In the genomic region with DNA sequence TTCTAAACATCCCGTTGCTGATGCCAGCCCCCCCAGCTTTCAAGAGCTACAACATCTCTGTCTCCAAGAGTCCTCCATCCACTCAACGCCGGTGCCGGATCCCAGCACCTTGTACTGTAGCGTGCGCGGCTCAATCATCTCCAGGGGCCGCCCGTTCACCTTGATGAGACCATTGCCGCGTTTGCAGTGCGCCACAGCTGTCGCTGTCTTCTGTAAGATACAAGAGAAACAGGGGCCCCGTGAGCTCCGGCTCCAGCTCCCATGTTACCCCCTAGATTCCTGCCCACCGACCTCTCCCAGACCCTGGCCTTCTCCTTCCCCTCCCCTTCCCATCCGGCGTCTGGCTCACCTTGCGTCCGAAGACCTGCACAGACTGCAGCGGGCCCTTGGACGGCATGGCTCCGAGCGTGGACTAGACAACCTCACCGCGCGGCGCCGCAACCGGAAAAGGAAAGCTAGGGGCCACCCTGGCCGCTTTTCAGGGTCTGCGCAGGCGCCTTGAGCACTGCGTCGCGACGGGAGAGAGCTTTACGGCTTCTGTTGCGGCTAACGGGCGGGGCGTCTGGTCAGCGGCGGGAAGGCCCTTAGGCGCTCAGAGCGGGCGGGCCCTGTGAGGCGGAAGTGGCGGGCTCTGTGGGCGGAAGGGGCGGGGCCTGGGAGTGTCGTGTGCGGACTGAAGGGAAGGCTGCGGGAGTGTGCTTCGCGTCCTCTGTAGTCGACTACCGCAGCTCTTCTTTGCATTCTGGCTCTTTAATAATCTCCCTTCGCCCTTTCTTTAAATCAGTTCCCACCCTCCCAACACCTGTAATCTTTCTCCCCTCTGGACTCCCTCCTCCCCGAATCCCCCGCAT, we compare ENCODE assay signal across 1 cellular context.
TF ChIP-seq lines count a peak whose summit lies in the region.

A gene (minus strand): TSS at position 451 of the 851 bp plus-strand sequence. CDS start 54 bp downstream, at position 397.

TF ChIP-seq in K562, 482 proteins besides CTCF, POLR2A, EP300 and RAD21 (continued from another document and continues in another):
- TF ChIP-seq MYC (IDR thresholded peaks at IDR 0.05; ENCODE audit: low read depth, low read length) (peak; percentile 99), MYC (CRISPR knock-in tag; IDR thresholded peaks at IDR 0.05; ENCODE audit: borderline replicate concordance, low read depth) (peak; percentile 95; the same call in 1 of the 2 replicates), RFX7 (CRISPR knock-in tag; IDR thresholded peaks at IDR 0.05) (no peak), KHSRP (IDR thresholded peaks at IDR 0.05) (no peak), PRMT5 (CRISPR knock-in tag; IDR thresholded peaks at IDR 0.05) (no peak), BCOR (IDR thresholded peaks at IDR 0.05) (peak; percentile 29; the same call in 1 of the 2 replicates), ZNF133 (CRISPR knock-in tag; IDR thresholded peaks at IDR 0.05) (no peak), XRCC4 (IDR thresholded peaks at IDR 0.05; ENCODE audit: extremely low read depth, insufficient read depth, insufficient read length) (no peak), ZNF121 (CRISPR knock-in tag; conservative IDR thresholded peaks at IDR 0.05) (no peak), SAP30 (IDR thresholded peaks at IDR 0.05; ENCODE audit: borderline replicate concordance, insufficient read depth, low read depth, low read length, poor library complexity, severe bottlenecking) (peak; percentile 90), CREB1 (IDR thresholded peaks at IDR 0.05) (peak; percentile 67), CREB1 (CRISPR knock-in tag; IDR thresholded peaks at IDR 0.05) (peak; percentile 82), ZNF217 (CRISPR knock-in tag; IDR thresholded peaks at IDR 0.05) (no peak), EP400 (IDR thresholded peaks at IDR 0.05) (peak; percentile 99), CXXC5 (CRISPR knock-in tag; IDR thresholded peaks at IDR 0.05) (no peak; the same call in none of the 2 replicates), NR3C1 (CRISPR knock-in tag; IDR thresholded peaks at IDR 0.05) (no peak), ZNF507 (tag; conservative IDR thresholded peaks at IDR 0.05) (no peak), TCF7 (IDR thresholded peaks at IDR 0.05; ENCODE audit: borderline replicate concordance) (no peak; the same call in 1 of the 2 replicates), RAD51 (IDR thresholded peaks at IDR 0.05; ENCODE audit: borderline replicate concordance, low read depth) (no peak), CCNT2 (IDR thresholded peaks at IDR 0.05; ENCODE audit: borderline replicate concordance, extremely low read depth, insufficient read length, low read depth, low read length) (peak; percentile 55), NUFIP1 (IDR thresholded peaks at IDR 0.05; ENCODE audit: partially characterized antibody) (no peak), NRF1 (conservative IDR thresholded peaks at IDR 0.05 in 1 of 2, IDR thresholded peaks at IDR 0.05 in 1 of 2) (peak; percentile 96 to 97), EZH2 (IDR thresholded peaks at IDR 0.05; ENCODE audit: borderline replicate concordance, low read depth, low read length) (no peak), ZNF77 (CRISPR knock-in tag; IDR thresholded peaks at IDR 0.05) (no peak), BCL6 (CRISPR knock-in tag; IDR thresholded peaks at IDR 0.05) (no peak), MAFF (IDR thresholded peaks at IDR 0.05; ENCODE audit: low read length) (no peak), CC2D1A (IDR thresholded peaks at IDR 0.05) (peak; percentile 99), YBX1 (IDR thresholded peaks at IDR 0.05) (no peak)
- TF ChIP-seq, protein P1, sequence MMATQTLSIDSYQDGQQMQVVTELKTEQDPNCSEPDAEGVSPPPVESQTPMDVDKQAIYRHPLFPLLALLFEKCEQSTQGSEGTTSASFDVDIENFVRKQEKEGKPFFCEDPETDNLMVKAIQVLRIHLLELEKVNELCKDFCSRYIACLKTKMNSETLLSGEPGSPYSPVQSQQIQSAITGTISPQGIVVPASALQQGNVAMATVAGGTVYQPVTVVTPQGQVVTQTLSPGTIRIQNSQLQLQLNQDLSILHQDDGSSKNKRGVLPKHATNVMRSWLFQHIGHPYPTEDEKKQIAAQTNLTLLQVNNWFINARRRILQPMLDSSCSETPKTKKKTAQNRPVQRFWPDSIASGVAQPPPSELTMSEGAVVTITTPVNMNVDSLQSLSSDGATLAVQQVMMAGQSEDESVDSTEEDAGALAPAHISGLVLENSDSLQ (IDR thresholded peaks at IDR 0.05): peak; percentile 68
- TF ChIP-seq, protein P2, sequence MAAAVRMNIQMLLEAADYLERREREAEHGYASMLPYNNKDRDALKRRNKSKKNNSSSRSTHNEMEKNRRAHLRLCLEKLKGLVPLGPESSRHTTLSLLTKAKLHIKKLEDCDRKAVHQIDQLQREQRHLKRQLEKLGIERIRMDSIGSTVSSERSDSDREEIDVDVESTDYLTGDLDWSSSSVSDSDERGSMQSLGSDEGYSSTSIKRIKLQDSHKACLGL (CRISPR knock-in tag; IDR thresholded peaks at IDR 0.05; ENCODE audit: borderline replicate concordance, poor library complexity, severe bottlenecking): peak; percentile 60
- TF ChIP-seq, protein P3, sequence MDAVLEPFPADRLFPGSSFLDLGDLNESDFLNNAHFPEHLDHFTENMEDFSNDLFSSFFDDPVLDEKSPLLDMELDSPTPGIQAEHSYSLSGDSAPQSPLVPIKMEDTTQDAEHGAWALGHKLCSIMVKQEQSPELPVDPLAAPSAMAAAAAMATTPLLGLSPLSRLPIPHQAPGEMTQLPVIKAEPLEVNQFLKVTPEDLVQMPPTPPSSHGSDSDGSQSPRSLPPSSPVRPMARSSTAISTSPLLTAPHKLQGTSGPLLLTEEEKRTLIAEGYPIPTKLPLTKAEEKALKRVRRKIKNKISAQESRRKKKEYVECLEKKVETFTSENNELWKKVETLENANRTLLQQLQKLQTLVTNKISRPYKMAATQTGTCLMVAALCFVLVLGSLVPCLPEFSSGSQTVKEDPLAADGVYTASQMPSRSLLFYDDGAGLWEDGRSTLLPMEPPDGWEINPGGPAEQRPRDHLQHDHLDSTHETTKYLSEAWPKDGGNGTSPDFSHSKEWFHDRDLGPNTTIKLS (IDR thresholded peaks at IDR 0.05; ENCODE audit: borderline replicate concordance, low read depth): 0 out of 2 replicates have a peak, but pooled peaks have one; percentile 31
- TF ChIP-seq, protein P4, sequence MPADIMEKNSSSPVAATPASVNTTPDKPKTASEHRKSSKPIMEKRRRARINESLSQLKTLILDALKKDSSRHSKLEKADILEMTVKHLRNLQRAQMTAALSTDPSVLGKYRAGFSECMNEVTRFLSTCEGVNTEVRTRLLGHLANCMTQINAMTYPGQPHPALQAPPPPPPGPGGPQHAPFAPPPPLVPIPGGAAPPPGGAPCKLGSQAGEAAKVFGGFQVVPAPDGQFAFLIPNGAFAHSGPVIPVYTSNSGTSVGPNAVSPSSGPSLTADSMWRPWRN (IDR thresholded peaks at IDR 0.05; ENCODE audit: low read depth): no peak
- TF ChIP-seq, protein P5, sequence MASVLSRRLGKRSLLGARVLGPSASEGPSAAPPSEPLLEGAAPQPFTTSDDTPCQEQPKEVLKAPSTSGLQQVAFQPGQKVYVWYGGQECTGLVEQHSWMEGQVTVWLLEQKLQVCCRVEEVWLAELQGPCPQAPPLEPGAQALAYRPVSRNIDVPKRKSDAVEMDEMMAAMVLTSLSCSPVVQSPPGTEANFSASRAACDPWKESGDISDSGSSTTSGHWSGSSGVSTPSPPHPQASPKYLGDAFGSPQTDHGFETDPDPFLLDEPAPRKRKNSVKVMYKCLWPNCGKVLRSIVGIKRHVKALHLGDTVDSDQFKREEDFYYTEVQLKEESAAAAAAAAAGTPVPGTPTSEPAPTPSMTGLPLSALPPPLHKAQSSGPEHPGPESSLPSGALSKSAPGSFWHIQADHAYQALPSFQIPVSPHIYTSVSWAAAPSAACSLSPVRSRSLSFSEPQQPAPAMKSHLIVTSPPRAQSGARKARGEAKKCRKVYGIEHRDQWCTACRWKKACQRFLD (CRISPR knock-in tag; IDR thresholded peaks at IDR 0.05): peak; percentile 76
- TF ChIP-seq, protein P6, sequence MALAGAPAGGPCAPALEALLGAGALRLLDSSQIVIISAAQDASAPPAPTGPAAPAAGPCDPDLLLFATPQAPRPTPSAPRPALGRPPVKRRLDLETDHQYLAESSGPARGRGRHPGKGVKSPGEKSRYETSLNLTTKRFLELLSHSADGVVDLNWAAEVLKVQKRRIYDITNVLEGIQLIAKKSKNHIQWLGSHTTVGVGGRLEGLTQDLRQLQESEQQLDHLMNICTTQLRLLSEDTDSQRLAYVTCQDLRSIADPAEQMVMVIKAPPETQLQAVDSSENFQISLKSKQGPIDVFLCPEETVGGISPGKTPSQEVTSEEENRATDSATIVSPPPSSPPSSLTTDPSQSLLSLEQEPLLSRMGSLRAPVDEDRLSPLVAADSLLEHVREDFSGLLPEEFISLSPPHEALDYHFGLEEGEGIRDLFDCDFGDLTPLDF (CRISPR knock-in tag; IDR thresholded peaks at IDR 0.05): peak; percentile 94
- TF ChIP-seq, protein P7, sequence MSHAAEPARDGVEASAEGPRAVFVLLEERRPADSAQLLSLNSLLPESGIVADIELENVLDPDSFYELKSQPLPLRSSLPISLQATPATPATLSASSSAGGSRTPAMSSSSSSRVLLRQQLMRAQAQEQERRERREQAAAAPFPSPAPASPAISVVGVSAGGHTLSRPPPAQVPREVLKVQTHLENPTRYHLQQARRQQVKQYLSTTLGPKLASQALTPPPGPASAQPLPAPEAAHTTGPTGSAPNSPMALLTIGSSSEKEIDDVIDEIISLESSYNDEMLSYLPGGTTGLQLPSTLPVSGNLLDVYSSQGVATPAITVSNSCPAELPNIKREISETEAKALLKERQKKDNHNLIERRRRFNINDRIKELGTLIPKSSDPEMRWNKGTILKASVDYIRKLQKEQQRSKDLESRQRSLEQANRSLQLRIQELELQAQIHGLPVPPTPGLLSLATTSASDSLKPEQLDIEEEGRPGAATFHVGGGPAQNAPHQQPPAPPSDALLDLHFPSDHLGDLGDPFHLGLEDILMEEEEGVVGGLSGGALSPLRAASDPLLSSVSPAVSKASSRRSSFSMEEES (CRISPR knock-in tag; IDR thresholded peaks at IDR 0.05): no peak
- TF ChIP-seq, protein P8, sequence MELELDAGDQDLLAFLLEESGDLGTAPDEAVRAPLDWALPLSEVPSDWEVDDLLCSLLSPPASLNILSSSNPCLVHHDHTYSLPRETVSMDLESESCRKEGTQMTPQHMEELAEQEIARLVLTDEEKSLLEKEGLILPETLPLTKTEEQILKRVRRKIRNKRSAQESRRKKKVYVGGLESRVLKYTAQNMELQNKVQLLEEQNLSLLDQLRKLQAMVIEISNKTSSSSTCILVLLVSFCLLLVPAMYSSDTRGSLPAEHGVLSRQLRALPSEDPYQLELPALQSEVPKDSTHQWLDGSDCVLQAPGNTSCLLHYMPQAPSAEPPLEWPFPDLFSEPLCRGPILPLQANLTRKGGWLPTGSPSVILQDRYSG (tag; conservative IDR thresholded peaks at IDR 0.05; ENCODE audit: low read depth): no peak
- TF ChIP-seq, protein P9, sequence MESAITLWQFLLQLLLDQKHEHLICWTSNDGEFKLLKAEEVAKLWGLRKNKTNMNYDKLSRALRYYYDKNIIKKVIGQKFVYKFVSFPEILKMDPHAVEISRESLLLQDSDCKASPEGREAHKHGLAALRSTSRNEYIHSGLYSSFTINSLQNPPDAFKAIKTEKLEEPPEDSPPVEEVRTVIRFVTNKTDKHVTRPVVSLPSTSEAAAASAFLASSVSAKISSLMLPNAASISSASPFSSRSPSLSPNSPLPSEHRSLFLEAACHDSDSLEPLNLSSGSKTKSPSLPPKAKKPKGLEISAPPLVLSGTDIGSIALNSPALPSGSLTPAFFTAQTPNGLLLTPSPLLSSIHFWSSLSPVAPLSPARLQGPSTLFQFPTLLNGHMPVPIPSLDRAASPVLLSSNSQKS (CRISPR knock-in tag; IDR thresholded peaks at IDR 0.05): no peak
- TF ChIP-seq, protein P10, sequence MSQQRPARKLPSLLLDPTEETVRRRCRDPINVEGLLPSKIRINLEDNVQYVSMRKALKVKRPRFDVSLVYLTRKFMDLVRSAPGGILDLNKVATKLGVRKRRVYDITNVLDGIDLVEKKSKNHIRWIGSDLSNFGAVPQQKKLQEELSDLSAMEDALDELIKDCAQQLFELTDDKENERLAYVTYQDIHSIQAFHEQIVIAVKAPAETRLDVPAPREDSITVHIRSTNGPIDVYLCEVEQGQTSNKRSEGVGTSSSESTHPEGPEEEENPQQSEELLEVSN (IDR thresholded peaks at IDR 0.05; ENCODE audit: borderline replicate concordance in 1 of 2, extremely low read depth in 1 of 2, insufficient read depth in 1 of 2, insufficient read length in 1 of 2, low read depth in 1 of 2, low read length in 1 of 2, poor library complexity in 1 of 2, severe bottlenecking in 1 of 2): peak; percentile 55 to 70
- TF ChIP-seq, protein P11, sequence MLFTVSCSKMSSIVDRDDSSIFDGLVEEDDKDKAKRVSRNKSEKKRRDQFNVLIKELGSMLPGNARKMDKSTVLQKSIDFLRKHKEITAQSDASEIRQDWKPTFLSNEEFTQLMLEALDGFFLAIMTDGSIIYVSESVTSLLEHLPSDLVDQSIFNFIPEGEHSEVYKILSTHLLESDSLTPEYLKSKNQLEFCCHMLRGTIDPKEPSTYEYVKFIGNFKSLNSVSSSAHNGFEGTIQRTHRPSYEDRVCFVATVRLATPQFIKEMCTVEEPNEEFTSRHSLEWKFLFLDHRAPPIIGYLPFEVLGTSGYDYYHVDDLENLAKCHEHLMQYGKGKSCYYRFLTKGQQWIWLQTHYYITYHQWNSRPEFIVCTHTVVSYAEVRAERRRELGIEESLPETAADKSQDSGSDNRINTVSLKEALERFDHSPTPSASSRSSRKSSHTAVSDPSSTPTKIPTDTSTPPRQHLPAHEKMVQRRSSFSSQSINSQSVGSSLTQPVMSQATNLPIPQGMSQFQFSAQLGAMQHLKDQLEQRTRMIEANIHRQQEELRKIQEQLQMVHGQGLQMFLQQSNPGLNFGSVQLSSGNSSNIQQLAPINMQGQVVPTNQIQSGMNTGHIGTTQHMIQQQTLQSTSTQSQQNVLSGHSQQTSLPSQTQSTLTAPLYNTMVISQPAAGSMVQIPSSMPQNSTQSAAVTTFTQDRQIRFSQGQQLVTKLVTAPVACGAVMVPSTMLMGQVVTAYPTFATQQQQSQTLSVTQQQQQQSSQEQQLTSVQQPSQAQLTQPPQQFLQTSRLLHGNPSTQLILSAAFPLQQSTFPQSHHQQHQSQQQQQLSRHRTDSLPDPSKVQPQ (CRISPR knock-in tag; IDR thresholded peaks at IDR 0.05; ENCODE audit: borderline replicate concordance): no peak
- TF ChIP-seq, protein P12, sequence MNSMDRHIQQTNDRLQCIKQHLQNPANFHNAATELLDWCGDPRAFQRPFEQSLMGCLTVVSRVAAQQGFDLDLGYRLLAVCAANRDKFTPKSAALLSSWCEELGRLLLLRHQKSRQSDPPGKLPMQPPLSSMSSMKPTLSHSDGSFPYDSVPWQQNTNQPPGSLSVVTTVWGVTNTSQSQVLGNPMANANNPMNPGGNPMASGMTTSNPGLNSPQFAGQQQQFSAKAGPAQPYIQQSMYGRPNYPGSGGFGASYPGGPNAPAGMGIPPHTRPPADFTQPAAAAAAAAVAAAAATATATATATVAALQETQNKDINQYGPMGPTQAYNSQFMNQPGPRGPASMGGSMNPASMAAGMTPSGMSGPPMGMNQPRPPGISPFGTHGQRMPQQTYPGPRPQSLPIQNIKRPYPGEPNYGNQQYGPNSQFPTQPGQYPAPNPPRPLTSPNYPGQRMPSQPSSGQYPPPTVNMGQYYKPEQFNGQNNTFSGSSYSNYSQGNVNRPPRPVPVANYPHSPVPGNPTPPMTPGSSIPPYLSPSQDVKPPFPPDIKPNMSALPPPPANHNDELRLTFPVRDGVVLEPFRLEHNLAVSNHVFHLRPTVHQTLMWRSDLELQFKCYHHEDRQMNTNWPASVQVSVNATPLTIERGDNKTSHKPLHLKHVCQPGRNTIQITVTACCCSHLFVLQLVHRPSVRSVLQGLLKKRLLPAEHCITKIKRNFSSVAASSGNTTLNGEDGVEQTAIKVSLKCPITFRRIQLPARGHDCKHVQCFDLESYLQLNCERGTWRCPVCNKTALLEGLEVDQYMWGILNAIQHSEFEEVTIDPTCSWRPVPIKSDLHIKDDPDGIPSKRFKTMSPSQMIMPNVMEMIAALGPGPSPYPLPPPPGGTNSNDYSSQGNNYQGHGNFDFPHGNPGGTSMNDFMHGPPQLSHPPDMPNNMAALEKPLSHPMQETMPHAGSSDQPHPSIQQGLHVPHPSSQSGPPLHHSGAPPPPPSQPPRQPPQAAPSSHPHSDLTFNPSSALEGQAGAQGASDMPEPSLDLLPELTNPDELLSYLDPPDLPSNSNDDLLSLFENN (IDR thresholded peaks at IDR 0.05; ENCODE audit: low read depth in 2 of 2, low read length in 2 of 2): no peak
